ENCODE assay signal across 1 cellular context in the genomic region with DNA sequence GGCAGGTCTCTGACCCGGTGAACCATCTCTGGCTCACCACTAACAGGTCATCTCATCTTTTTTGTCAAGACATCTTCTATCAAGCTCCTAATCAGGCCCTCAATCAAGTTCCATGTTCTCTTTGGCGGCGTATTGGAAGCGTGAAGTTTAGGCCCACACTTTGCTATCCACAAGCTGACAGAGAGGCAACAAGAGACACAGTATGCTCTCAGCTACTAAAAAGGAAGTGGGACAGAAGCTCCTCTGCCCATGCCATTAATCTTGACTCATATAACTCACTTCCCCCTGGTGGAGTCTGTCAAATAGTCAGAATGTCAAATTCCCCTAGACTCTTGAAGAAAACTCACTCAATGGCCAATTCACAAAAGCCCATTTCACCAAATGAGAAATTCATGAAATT.
A peak's percentile ranks its signal among the peaks of the same experiment; 100 is the strongest.
TF ChIP-seq lines count a peak whose summit lies in the region.

No MANE protein-coding gene starts in this region.

TF ChIP-seq in GM12878, 131 proteins besides CTCF, POLR2A, EP300 and RAD21 (continued from another document):
- TF ChIP-seq LARP7 (IDR thresholded peaks at IDR 0.05) (no peak), TCF3 (IDR thresholded peaks at IDR 0.05; ENCODE audit: borderline replicate concordance, insufficient read depth, low read depth, low read length) (peak; percentile 54; the same call in 1 of the 2 replicates), YBX1 (IDR thresholded peaks at IDR 0.05) (no peak), RB1 (IDR thresholded peaks at IDR 0.05; ENCODE audit: borderline replicate concordance) (no peak), CBX5 (IDR thresholded peaks at IDR 0.05; ENCODE audit: low read depth) (no peak), SMC3 (IDR thresholded peaks at IDR 0.05; ENCODE audit: borderline replicate concordance, low read length) (no peak; the same call in 1 of the 2 replicates), USF1 (IDR thresholded peaks at IDR 0.05; ENCODE audit: borderline replicate concordance, extremely low read length, insufficient read depth, low read depth, low read length) (no peak), STAT3 (IDR thresholded peaks at IDR 0.05; ENCODE audit: low read depth, low read length) (0 out of 2 replicates have a peak, but pooled peaks have one; percentile 25), RAD51 (IDR thresholded peaks at IDR 0.05) (no peak), POLR2AphosphoS5 (IDR thresholded peaks at IDR 0.05; ENCODE audit: low read length) (no peak), PAX8 (IDR thresholded peaks at IDR 0.05) (no peak), BACH1 (IDR thresholded peaks at IDR 0.05; ENCODE audit: borderline replicate concordance) (no peak)
- TF ChIP-seq, protein P1, sequence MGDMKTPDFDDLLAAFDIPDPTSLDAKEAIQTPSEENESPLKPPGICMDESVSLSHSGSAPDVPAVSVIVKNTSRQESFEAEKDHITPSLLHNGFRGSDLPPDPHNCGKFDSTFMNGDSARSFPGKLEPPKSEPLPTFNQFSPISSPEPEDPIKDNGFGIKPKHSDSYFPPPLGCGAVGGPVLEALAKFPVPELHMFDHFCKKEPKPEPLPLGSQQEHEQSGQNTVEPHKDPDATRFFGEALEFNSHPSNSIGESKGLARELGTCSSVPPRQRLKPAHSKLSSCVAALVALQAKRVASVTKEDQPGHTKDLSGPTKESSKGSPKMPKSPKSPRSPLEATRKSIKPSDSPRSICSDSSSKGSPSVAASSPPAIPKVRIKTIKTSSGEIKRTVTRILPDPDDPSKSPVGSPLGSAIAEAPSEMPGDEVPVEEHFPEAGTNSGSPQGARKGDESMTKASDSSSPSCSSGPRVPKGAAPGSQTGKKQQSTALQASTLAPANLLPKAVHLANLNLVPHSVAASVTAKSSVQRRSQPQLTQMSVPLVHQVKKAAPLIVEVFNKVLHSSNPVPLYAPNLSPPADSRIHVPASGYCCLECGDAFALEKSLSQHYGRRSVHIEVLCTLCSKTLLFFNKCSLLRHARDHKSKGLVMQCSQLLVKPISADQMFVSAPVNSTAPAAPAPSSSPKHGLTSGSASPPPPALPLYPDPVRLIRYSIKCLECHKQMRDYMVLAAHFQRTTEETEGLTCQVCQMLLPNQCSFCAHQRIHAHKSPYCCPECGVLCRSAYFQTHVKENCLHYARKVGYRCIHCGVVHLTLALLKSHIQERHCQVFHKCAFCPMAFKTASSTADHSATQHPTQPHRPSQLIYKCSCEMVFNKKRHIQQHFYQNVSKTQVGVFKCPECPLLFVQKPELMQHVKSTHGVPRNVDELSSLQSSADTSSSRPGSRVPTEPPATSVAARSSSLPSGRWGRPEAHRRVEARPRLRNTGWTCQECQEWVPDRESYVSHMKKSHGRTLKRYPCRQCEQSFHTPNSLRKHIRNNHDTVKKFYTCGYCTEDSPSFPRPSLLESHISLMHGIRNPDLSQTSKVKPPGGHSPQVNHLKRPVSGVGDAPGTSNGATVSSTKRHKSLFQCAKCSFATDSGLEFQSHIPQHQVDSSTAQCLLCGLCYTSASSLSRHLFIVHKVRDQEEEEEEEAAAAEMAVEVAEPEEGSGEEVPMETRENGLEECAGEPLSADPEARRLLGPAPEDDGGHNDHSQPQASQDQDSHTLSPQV (IDR thresholded peaks at IDR 0.05) = no peak
